In the genomic region with DNA sequence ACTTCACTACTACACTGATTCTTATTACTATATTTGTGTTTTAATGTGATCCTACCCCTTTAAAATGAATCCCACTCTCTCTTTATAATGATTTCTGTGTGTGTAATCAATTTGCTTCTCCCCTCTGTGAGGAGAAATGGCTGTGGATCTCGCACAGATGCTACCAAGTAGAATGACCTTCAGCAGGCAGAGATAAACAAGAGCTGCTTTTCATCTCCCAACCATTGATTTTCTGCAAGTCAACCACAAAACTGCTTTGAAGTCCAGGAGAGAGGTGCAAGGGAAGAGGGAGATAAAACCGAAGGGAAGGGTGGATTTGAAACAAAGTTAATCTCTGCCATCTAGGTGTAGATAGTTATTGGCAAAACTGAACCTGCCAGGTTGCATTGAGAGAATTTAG, we compare ENCODE assay signal across 1 cellular context.
TF ChIP-seq lines count a peak whose summit lies in the region.

No MANE protein-coding gene starts in this region.

TF ChIP-seq in HepG2, 621 proteins besides CTCF, POLR2A, EP300 and RAD21 (continued from another document and continues in another):
- TF ChIP-seq SNAPC4 (CRISPR knock-in tag; IDR thresholded peaks at IDR 0.05) (no peak), GATAD1 (CRISPR knock-in tag; IDR thresholded peaks at IDR 0.05) (peak; percentile 54; the same call in 1 of the 2 replicates), PAX8 (CRISPR knock-in tag; IDR thresholded peaks at IDR 0.05; ENCODE audit: borderline replicate concordance) (no peak), XRCC5 (optimal IDR thresholded peaks at IDR 0.05; ENCODE audit: low read length) (no peak), THAP8 (CRISPR knock-in tag; IDR thresholded peaks at IDR 0.05; ENCODE audit: borderline replicate concordance) (no peak), MTA3 (CRISPR knock-in tag; IDR thresholded peaks at IDR 0.05) (no peak), ZNF598 (CRISPR knock-in tag; IDR thresholded peaks at IDR 0.05; ENCODE audit: borderline replicate concordance) (no peak), MED8 (CRISPR knock-in tag; IDR thresholded peaks at IDR 0.05; ENCODE audit: insufficient replicate concordance) (no peak), ATM (IDR thresholded peaks at IDR 0.05; ENCODE audit: borderline replicate concordance) (no peak), ZNF468 (CRISPR knock-in tag; IDR thresholded peaks at IDR 0.05) (no peak), SMAD9 (CRISPR knock-in tag; IDR thresholded peaks at IDR 0.05) (no peak), ZNF543 (CRISPR knock-in tag; IDR thresholded peaks at IDR 0.05) (no peak), PBX3 (CRISPR knock-in tag; IDR thresholded peaks at IDR 0.05; ENCODE audit: borderline replicate concordance) (no peak), RNF2 (conservative IDR thresholded peaks at IDR 0.05; ENCODE audit: low read depth) (no peak), ZNF451 (CRISPR knock-in tag; IDR thresholded peaks at IDR 0.05) (no peak), ZNF143 (CRISPR knock-in tag; IDR thresholded peaks at IDR 0.05) (no peak), TP53 (CRISPR knock-in tag; conservative IDR thresholded peaks at IDR 0.05) (no peak), ZNF510 (CRISPR knock-in tag; IDR thresholded peaks at IDR 0.05; ENCODE audit: low read depth) (no peak), RARG (CRISPR knock-in tag; IDR thresholded peaks at IDR 0.05; ENCODE audit: low read depth) (no peak), CEBPZ (IDR thresholded peaks at IDR 0.05; ENCODE audit: low read length) (no peak), MBD4 (IDR thresholded peaks at IDR 0.05; ENCODE audit: borderline replicate concordance, low read length) (peak; percentile 88; the same call in 1 of the 2 replicates), ONECUT2 (CRISPR knock-in tag; IDR thresholded peaks at IDR 0.05) (peak; percentile 100), MTF1 (CRISPR knock-in tag; IDR thresholded peaks at IDR 0.05) (no peak), ZNF460 (CRISPR knock-in tag; IDR thresholded peaks at IDR 0.05; ENCODE audit: borderline replicate concordance) (no peak), E2F2 (CRISPR knock-in tag; IDR thresholded peaks at IDR 0.05; ENCODE audit: borderline replicate concordance) (no peak), ZNF501 (CRISPR knock-in tag; IDR thresholded peaks at IDR 0.05) (no peak), SMAD3 (CRISPR knock-in tag; IDR thresholded peaks at IDR 0.05) (peak; percentile 79), RCOR2 (CRISPR knock-in tag; IDR thresholded peaks at IDR 0.05) (peak; percentile 78; the same call in 1 of the 2 replicates), REPIN1 (CRISPR knock-in tag; IDR thresholded peaks at IDR 0.05; ENCODE audit: borderline replicate concordance, low read depth) (peak; percentile 89; the same call in 1 of the 2 replicates), ZBTB20 (CRISPR knock-in tag; IDR thresholded peaks at IDR 0.05; ENCODE audit: borderline replicate concordance, low read depth) (no peak; the same call in 1 of the 2 replicates), DNMT1 (CRISPR knock-in tag; IDR thresholded peaks at IDR 0.05) (no peak), DBP (CRISPR knock-in tag; IDR thresholded peaks at IDR 0.05; ENCODE audit: not compliant biosample characterization) (no peak), CAMTA2 (CRISPR knock-in tag; IDR thresholded peaks at IDR 0.05; ENCODE audit: borderline replicate concordance) (no peak), ZFP36 (IDR thresholded peaks at IDR 0.05; ENCODE audit: borderline replicate concordance, low read depth, low read length, partially characterized antibody) (no peak), ZMYM2 (CRISPR knock-in tag; IDR thresholded peaks at IDR 0.05) (no peak)
- TF ChIP-seq, protein P1, sequence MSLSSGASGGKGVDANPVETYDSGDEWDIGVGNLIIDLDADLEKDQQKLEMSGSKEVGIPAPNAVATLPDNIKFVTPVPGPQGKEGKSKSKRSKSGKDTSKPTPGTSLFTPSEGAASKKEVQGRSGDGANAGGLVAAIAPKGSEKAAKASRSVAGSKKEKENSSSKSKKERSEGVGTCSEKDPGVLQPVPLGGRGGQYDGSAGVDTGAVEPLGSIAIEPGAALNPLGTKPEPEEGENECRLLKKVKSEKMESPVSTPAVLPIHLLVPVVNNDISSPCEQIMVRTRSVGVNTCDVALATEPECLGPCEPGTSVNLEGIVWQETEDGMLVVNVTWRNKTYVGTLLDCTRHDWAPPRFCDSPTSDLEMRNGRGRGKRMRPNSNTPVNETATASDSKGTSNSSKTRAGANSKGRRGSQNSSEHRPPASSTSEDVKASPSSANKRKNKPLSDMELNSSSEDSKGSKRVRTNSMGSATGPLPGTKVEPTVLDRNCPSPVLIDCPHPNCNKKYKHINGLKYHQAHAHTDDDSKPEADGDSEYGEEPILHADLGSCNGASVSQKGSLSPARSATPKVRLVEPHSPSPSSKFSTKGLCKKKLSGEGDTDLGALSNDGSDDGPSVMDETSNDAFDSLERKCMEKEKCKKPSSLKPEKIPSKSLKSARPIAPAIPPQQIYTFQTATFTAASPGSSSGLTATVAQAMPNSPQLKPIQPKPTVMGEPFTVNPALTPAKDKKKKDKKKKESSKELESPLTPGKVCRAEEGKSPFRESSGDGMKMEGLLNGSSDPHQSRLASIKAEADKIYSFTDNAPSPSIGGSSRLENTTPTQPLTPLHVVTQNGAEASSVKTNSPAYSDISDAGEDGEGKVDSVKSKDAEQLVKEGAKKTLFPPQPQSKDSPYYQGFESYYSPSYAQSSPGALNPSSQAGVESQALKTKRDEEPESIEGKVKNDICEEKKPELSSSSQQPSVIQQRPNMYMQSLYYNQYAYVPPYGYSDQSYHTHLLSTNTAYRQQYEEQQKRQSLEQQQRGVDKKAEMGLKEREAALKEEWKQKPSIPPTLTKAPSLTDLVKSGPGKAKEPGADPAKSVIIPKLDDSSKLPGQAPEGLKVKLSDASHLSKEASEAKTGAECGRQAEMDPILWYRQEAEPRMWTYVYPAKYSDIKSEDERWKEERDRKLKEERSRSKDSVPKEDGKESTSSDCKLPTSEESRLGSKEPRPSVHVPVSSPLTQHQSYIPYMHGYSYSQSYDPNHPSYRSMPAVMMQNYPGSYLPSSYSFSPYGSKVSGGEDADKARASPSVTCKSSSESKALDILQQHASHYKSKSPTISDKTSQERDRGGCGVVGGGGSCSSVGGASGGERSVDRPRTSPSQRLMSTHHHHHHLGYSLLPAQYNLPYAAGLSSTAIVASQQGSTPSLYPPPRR (CRISPR knock-in tag; IDR thresholded peaks at IDR 0.05; ENCODE audit: borderline replicate concordance), result peak; percentile 78
- TF ChIP-seq, protein P2, sequence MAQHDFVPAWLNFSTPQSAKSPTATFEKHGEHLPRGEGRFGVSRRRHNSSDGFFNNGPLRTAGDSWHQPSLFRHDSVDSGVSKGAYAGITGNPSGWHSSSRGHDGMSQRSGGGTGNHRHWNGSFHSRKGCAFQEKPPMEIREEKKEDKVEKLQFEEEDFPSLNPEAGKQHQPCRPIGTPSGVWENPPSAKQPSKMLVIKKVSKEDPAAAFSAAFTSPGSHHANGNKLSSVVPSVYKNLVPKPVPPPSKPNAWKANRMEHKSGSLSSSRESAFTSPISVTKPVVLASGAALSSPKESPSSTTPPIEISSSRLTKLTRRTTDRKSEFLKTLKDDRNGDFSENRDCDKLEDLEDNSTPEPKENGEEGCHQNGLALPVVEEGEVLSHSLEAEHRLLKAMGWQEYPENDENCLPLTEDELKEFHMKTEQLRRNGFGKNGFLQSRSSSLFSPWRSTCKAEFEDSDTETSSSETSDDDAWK (CRISPR knock-in tag; IDR thresholded peaks at IDR 0.05), result no peak
- TF ChIP-seq, protein P3, sequence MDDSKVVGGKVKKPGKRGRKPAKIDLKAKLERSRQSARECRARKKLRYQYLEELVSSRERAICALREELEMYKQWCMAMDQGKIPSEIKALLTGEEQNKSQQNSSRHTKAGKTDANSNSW (CRISPR knock-in tag; IDR thresholded peaks at IDR 0.05; ENCODE audit: borderline replicate concordance), result no peak
- TF ChIP-seq, protein P4, sequence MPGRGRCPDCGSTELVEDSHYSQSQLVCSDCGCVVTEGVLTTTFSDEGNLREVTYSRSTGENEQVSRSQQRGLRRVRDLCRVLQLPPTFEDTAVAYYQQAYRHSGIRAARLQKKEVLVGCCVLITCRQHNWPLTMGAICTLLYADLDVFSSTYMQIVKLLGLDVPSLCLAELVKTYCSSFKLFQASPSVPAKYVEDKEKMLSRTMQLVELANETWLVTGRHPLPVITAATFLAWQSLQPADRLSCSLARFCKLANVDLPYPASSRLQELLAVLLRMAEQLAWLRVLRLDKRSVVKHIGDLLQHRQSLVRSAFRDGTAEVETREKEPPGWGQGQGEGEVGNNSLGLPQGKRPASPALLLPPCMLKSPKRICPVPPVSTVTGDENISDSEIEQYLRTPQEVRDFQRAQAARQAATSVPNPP (CRISPR knock-in tag; IDR thresholded peaks at IDR 0.05), result peak; percentile 71; the same call in 1 of the 2 replicates
